In the genomic region with DNA sequence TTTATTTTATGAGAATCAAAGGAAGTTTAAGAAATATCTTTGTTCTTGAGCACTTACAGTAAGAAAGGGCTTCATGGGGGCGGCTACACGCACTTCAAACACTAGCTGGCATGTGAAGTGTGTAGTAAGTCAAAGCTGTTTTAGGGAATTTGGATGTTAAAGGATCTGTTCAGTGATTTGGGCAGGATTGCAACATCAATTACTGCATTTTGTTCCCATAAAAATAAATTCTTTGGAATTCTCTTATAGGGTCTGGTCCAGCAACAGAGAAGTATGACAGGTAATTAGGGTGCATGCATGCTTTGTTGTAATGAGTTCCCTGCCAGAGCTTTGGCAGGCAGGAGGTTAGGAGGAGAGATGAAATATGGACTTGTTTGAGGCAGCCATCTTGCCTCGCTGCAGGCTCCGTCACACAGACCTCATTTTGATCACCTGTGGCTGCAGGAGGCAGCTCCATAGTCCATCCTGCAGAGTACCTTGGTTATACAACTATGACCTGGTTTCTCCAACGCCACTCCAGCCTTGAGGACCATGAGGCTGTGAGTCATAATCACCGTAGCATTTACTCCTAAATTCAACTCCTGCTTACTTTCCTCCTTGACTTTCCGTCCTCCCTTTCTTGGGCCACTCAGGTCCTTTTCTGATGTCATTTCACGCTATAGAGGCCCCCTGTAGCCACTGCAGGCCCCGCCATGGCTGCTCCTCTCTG, we compare ENCODE assay signal across 9 cellular contexts. TPM values are rescaled to one million over a fixed set of nuclear protein-coding genes. Genes with fewer than 3 reads are reported as not detected.
DNase-seq lines count a peak whose midpoint lies in the region; ATAC-seq and TF ChIP-seq lines count a peak whose summit lies in the region.
"Had no signal": no experiment of that assay in that cellular context is flagged by ENCODE, and none has a peak within 500 bp of the region (broad histone marks: within the 10 kb centered on the region; RNA-seq: fewer than 3 reads in every experiment).

No MANE protein-coding gene starts in this region.

- peak overlapping the region; percentile 86 to 91 for H3K18ac ChIP-seq in mesenchymal stem cell (ENCODE audit: low read depth in 1 of 2, low read length in 2 of 2)

- TF ChIP-seq CTCF in type B pancreatic cell (conservative IDR thresholded peaks at IDR 0.05): no peak

- no peak overlapping the region for H2BK5ac ChIP-seq in mesenchymal stem cell (ENCODE audit: low read depth, low read length, poor library complexity, severe bottlenecking)

- H3K4me3 ChIP-seq in mesenchymal stem cell (ENCODE audit: insufficient read depth in 1 of 2, low read depth in 1 of 2, low read length in 2 of 2): peak overlapping the region in 1 of 2 experiments; percentile 66

- no peaks in the 10 kb centered on the region for H3K79me1 ChIP-seq in mesenchymal stem cell (replicated peaks; ENCODE audit: low read length, poor library complexity, severe bottlenecking)

- H3K4me1 Mint-ChIP-seq in activated naive CD4-positive, alpha-beta T cell treated with anti-CD3 and anti-CD28 coated beads, Interleukin-2, amount 50 U/mL, for 24 hours: peaks cover 52% of the 10 kb centered on the region
- peaks cover 46% of the 10 kb centered on the region for H3K4me1 Mint-ChIP-seq in type B pancreatic cell (ENCODE audit: unreplicated experiment)

- H2AK5ac ChIP-seq in mesenchymal stem cell (ENCODE audit: low read length, severe bottlenecking): peak overlapping the region; percentile 88

- peak overlapping the region; percentile 87 for H4K91ac ChIP-seq in mesenchymal stem cell (ENCODE audit: low read length)

- 65% methylated on average over 9 of the region's 9 CpGs for WGBS in mesenchymal stem cell

- H2BK15ac ChIP-seq in mesenchymal stem cell (ENCODE audit: low read depth, poor library complexity, severe bottlenecking): peak overlapping the region; percentile 65

- no peaks in the 10 kb centered on the region for H3K9me3 ChIP-seq in mesenchymal stem cell (ENCODE audit: control insufficient read depth, low read length)

- H3K36me3 Mint-ChIP-seq in activated naive CD4-positive, alpha-beta T cell treated with anti-CD3 and anti-CD28 coated beads, Interleukin-2, amount 50 U/mL, for 24 hours: no peaks in the 10 kb centered on the region
- no peaks in the 10 kb centered on the region for H3K36me3 Mint-ChIP-seq in activated naive CD4-positive, alpha-beta T cell treated with anti-CD3 and anti-CD28 coated beads, Interleukin-2, amount 50 U/mL, for 72 hours
- no peaks in the 10 kb centered on the region for H3K36me3 Mint-ChIP-seq in type B pancreatic cell

- peak overlapping the region; percentile 45 for H4K8ac ChIP-seq in mesenchymal stem cell (ENCODE audit: low read length)

- peaks cover 18% of the 10 kb centered on the region for H3K4me1 ChIP-seq in mesenchymal stem cell (ENCODE audit: control insufficient read depth, insufficient read depth, low read depth, low read length)

- no peak overlapping the region for H3K23ac ChIP-seq in mesenchymal stem cell (ENCODE audit: low read length in 2 of 2)

- H2BK120ac ChIP-seq in mesenchymal stem cell (ENCODE audit: low read depth, low read length): peak overlapping the region; percentile 42

- ATAC-seq in activated naive CD4-positive, alpha-beta T cell treated with anti-CD3 and anti-CD28 coated beads, Interleukin-2, amount 50 U/mL, for 72 hours: no peak

- DNase-seq in activated naive CD4-positive, alpha-beta T cell treated with anti-CD3 and anti-CD28 coated beads, Interleukin-2, amount 50 U/mL, for 72 hours (ENCODE audit: low spot score in 2 of 2): no peak
- DNase-seq in astrocyte of the hippocampus (ENCODE audit: low read depth, low spot score) (peak; percentile 15), mesenchymal stem cell (peak; percentile 42), type B pancreatic cell (ENCODE audit: extremely low spot score, unreplicated experiment) (no peak), Ammon's horn (ENCODE audit: low spot score) (no peak), amniotic stem cell (lab: John Stamatoyannopoulos, UW) (no peak)
- DNase-seq in stimulated activated CD4-positive, alpha-beta T cell treated with anti-CD3 and anti-CD28 coated beads, Interleukin-12 subunit alpha, Interleukin-12 subunit beta, amount 100 ng/mL, for 4 hours: no peak
- DNase-seq: activated naive CD8-positive, alpha-beta T cell treated with anti-CD3 and anti-CD28 coated beads, Interleukin-2, amount 10 ng/mL, durations not matched to agents 7 days and 5 days had no signal

- H2BK12ac ChIP-seq in mesenchymal stem cell (ENCODE audit: low read length in 2 of 2): peak overlapping the region; percentile 49 to 70

- H3K4me3 Mint-ChIP-seq in activated naive CD4-positive, alpha-beta T cell treated with anti-CD3 and anti-CD28 coated beads, Interleukin-2, amount 50 U/mL, for 24 hours: no peak overlapping the region
- H3K4me3 Mint-ChIP-seq in type B pancreatic cell: peak overlapping the region; percentile 83

- H3K9ac ChIP-seq in mesenchymal stem cell (ENCODE audit: low read length): peak overlapping the region; percentile 92

- H3K4ac ChIP-seq in mesenchymal stem cell (ENCODE audit: low read depth in 1 of 2, low read length in 2 of 2): peak overlapping the region; percentile 32 to 88

- peak overlapping the region; percentile 97 for H3K27ac ChIP-seq in mesenchymal stem cell (ENCODE audit: low read length, poor library complexity, severe bottlenecking)

- H3K4me2 ChIP-seq in mesenchymal stem cell (ENCODE audit: low read length, poor library complexity, severe bottlenecking): no peak overlapping the region

- no peak overlapping the region for H2AFZ ChIP-seq in mesenchymal stem cell (ENCODE audit: low read depth, low read length)

- no peaks in the 10 kb centered on the region for H3K9me3 Mint-ChIP-seq in activated naive CD4-positive, alpha-beta T cell treated with anti-CD3 and anti-CD28 coated beads, Interleukin-2, amount 50 U/mL, for 24 hours
- H3K9me3 Mint-ChIP-seq in activated naive CD4-positive, alpha-beta T cell treated with anti-CD3 and anti-CD28 coated beads, Interleukin-2, amount 50 U/mL, for 72 hours: no peaks in the 10 kb centered on the region
- H3K9me3 Mint-ChIP-seq in type B pancreatic cell: peaks cover 3% of the 10 kb centered on the region

- H3K36me3 ChIP-seq in mesenchymal stem cell (ENCODE audit: control insufficient read depth in 1 of 2, insufficient read depth in 2 of 2, low read depth in 1 of 2, low read length in 2 of 2): no peaks in the 10 kb centered on the region

- H3K27ac Mint-ChIP-seq in activated naive CD4-positive, alpha-beta T cell treated with anti-CD3 and anti-CD28 coated beads, Interleukin-2, amount 50 U/mL, for 24 hours: peak overlapping the region; percentile 82
- no peak overlapping the region for H3K27ac Mint-ChIP-seq in activated naive CD4-positive, alpha-beta T cell treated with anti-CD3 and anti-CD28 coated beads, Interleukin-2, amount 50 U/mL, for 72 hours
- peak overlapping the region; percentile 87 for H3K27ac Mint-ChIP-seq in type B pancreatic cell

- no peaks in the 10 kb centered on the region for H3K27me3 ChIP-seq in mesenchymal stem cell (ENCODE audit: control insufficient read depth in 1 of 2, insufficient read depth in 1 of 2, low read length in 2 of 2)

- no peak overlapping the region for H3K14ac ChIP-seq in mesenchymal stem cell (ENCODE audit: low read length in 2 of 2)

- no peaks in the 10 kb centered on the region for H3K27me3 Mint-ChIP-seq in activated naive CD4-positive, alpha-beta T cell treated with anti-CD3 and anti-CD28 coated beads, Interleukin-2, amount 50 U/mL, for 24 hours
- H3K27me3 Mint-ChIP-seq in type B pancreatic cell: no peaks in the 10 kb centered on the region
- H3K27me3 Mint-ChIP-seq: activated naive CD8-positive, alpha-beta T cell treated with anti-CD3 and anti-CD28 coated beads, Interleukin-2, amount 10 ng/mL, durations not matched to agents 7 days and 5 days had no signal

RNA-seq across cellular contexts. Expression of gene EML4, which starts 26.5 kb away (rescaled TPM):
- total RNA-seq in activated naive CD4-positive, alpha-beta T cell treated with anti-CD3 and anti-CD28 coated beads, Interleukin-2, amount 50 U/mL, for 72 hours: 10 to 100 TPM; 56.6 to 85.7 TPM
- 24.9 TPM for polyA plus RNA-seq in mesenchymal stem cell (2013, experiment 1 of 2)
- 24.4 TPM for polyA plus RNA-seq in mesenchymal stem cell (2013, experiment 2 of 2)
- total RNA-seq in type B pancreatic cell (ENCODE audit: low replicate concordance): 93.6 and 117 TPM in 2 replicates

Comparison
In these comparisons a context has a peak if more than half of its experiments do, and no peak if none do; other contexts are left out.
1. H3K27ac Mint-ChIP-seq: peak in activated naive CD4-positive, alpha-beta T cell treated with anti-CD3 and anti-CD28 coated beads, Interleukin-2, amount 50 U/mL, for 24 hours (single experiment) and type B pancreatic cell (single experiment); none in activated naive CD4-positive, alpha-beta T cell treated with anti-CD3 and anti-CD28 coated beads, Interleukin-2, amount 50 U/mL, for 72 hours (0 of 2).
2. DNase-seq: peak in astrocyte of the hippocampus (single experiment) and mesenchymal stem cell (single experiment); none in activated naive CD4-positive, alpha-beta T cell treated with anti-CD3 and anti-CD28 coated beads, Interleukin-2, amount 50 U/mL, for 72 hours (0 of 2), type B pancreatic cell (single experiment), Ammon's horn (single experiment), stimulated activated CD4-positive, alpha-beta T cell treated with anti-CD3 and anti-CD28 coated beads, Interleukin-12 subunit alpha, Interleukin-12 subunit beta, amount 100 ng/mL, for 4 hours (single experiment) and amniotic stem cell (single experiment).